Comparison of ENCODE assay signal across 1 cellular context in the genomic region with DNA sequence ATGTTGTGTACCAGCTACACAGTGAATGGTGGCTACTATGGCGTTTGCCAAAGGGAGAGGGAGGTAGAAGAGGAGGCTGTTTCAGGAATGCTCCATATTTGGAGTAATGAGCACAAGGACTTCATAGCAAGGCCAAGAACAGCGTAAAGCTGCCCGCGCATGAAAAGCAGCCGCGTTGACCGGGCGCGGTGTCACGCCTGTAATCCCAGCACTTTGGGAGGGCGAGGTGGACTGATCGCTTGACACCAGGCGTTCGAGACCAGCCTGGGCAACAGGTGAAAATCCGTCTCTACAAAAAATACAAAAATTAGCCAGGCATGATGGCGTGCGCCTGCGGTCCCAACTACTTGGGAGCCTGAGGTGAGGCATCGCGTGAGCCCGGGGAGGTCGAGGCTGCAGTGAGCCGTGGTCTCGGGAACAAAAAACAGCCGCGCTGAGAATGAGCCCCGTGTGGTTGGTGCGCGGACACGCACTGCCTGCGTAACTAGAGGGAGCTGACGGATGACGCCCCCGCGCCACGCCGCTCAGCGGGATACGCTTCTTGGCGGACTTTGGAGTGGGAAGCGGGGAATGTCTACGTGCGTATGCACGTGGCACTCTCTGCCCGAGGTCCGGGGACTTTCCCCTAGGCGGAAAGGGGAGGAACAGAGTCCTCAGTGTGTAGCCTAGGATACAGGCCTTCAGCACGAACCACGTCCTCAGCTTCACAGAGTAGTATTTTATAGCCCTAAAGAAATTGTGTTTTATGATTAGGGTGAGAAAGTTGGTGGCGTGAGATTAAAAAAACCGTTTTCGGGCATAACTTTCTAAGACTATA.
TF ChIP-seq lines count a peak whose summit lies in the region.

TSS of gene RMRP (minus strand) at position 693 of the 817 bp plus-strand sequence.

TF ChIP-seq in HepG2, 621 proteins besides CTCF, POLR2A, EP300 and RAD21 (continued from another document and continues in another):
- TF ChIP-seq NPAS2 (CRISPR knock-in tag; IDR thresholded peaks at IDR 0.05; ENCODE audit: borderline replicate concordance): 0 out of 2 replicates have a peak, but pooled peaks have one; percentile 74
- TF ChIP-seq HNF4A (CRISPR knock-in tag; IDR thresholded peaks at IDR 0.05): peak; percentile 98
- TF ChIP-seq ZNF253 (CRISPR knock-in tag; IDR thresholded peaks at IDR 0.05; ENCODE audit: borderline replicate concordance): no peak
- no peak; the same call in none of the 2 replicates for TF ChIP-seq BRD4 (CRISPR knock-in tag; IDR thresholded peaks at IDR 0.05)
- peak; percentile 35; the same call in 1 of the 2 replicates for TF ChIP-seq ZNF598 (CRISPR knock-in tag; IDR thresholded peaks at IDR 0.05; ENCODE audit: borderline replicate concordance)
- TF ChIP-seq ZNF326 (CRISPR knock-in tag; IDR thresholded peaks at IDR 0.05; ENCODE audit: borderline replicate concordance): no peak
- no peak for TF ChIP-seq CAMTA2 (CRISPR knock-in tag; IDR thresholded peaks at IDR 0.05; ENCODE audit: borderline replicate concordance)
- TF ChIP-seq MAZ (IDR thresholded peaks at IDR 0.05; ENCODE audit: borderline replicate concordance, low read depth, low read length): peak; percentile 74
- TF ChIP-seq MAZ (CRISPR knock-in tag; IDR thresholded peaks at IDR 0.05; ENCODE audit: low read depth): peak; percentile 89
- TF ChIP-seq ARNT (IDR thresholded peaks at IDR 0.05): no peak
- TF ChIP-seq, protein P1, sequence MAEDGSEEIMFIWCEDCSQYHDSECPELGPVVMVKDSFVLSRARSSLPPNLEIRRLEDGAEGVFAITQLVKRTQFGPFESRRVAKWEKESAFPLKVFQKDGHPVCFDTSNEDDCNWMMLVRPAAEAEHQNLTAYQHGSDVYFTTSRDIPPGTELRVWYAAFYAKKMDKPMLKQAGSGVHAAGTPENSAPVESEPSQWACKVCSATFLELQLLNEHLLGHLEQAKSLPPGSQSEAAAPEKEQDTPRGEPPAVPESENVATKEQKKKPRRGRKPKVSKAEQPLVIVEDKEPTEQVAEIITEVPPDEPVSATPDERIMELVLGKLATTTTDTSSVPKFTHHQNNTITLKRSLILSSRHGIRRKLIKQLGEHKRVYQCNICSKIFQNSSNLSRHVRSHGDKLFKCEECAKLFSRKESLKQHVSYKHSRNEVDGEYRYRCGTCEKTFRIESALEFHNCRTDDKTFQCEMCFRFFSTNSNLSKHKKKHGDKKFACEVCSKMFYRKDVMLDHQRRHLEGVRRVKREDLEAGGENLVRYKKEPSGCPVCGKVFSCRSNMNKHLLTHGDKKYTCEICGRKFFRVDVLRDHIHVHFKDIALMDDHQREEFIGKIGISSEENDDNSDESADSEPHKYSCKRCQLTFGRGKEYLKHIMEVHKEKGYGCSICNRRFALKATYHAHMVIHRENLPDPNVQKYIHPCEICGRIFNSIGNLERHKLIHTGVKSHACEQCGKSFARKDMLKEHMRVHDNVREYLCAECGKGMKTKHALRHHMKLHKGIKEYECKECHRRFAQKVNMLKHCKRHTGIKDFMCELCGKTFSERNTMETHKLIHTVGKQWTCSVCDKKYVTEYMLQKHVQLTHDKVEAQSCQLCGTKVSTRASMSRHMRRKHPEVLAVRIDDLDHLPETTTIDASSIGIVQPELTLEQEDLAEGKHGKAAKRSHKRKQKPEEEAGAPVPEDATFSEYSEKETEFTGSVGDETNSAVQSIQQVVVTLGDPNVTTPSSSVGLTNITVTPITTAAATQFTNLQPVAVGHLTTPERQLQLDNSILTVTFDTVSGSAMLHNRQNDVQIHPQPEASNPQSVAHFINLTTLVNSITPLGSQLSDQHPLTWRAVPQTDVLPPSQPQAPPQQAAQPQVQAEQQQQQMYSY (CRISPR knock-in tag; IDR thresholded peaks at IDR 0.05): 0 out of 2 replicates have a peak, but pooled peaks have one; percentile 72
- TF ChIP-seq, protein P2, sequence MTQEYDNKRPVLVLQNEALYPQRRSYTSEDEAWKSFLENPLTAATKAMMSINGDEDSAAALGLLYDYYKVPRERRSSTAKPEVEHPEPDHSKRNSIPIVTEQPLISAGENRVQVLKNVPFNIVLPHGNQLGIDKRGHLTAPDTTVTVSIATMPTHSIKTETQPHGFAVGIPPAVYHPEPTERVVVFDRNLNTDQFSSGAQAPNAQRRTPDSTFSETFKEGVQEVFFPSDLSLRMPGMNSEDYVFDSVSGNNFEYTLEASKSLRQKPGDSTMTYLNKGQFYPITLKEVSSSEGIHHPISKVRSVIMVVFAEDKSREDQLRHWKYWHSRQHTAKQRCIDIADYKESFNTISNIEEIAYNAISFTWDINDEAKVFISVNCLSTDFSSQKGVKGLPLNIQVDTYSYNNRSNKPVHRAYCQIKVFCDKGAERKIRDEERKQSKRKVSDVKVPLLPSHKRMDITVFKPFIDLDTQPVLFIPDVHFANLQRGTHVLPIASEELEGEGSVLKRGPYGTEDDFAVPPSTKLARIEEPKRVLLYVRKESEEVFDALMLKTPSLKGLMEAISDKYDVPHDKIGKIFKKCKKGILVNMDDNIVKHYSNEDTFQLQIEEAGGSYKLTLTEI (CRISPR knock-in tag; conservative IDR thresholded peaks at IDR 0.05): no peak
- no peak for TF ChIP-seq TCF7L2 (IDR thresholded peaks at IDR 0.05; ENCODE audit: low read depth, low read length)
- no peak for TF ChIP-seq CEBPZ (IDR thresholded peaks at IDR 0.05; ENCODE audit: low read length)
- TF ChIP-seq ZNF691 (CRISPR knock-in tag; IDR thresholded peaks at IDR 0.05; ENCODE audit: borderline replicate concordance, low read depth): peak; percentile 93; the same call in 1 of the 2 replicates
- TF ChIP-seq WIZ (CRISPR knock-in tag; IDR thresholded peaks at IDR 0.05): peak; percentile 51; the same call in 1 of the 2 replicates
- peak; percentile 96 for TF ChIP-seq ZSCAN21 (CRISPR knock-in tag; IDR thresholded peaks at IDR 0.05; ENCODE audit: borderline replicate concordance)
- peak; percentile 89 for TF ChIP-seq ZMYM2 (CRISPR knock-in tag; IDR thresholded peaks at IDR 0.05)
- no peak for TF ChIP-seq TCF12 (IDR thresholded peaks at IDR 0.05)
- TF ChIP-seq TCF12 (CRISPR knock-in tag; IDR thresholded peaks at IDR 0.05): 0 out of 2 replicates have a peak, but pooled peaks have one; percentile 45
- TF ChIP-seq ZNF44 (CRISPR knock-in tag; IDR thresholded peaks at IDR 0.05): peak; percentile 24; the same call in 1 of the 2 replicates
- TF ChIP-seq ZNF10 (CRISPR knock-in tag; IDR thresholded peaks at IDR 0.05; ENCODE audit: borderline replicate concordance, low read depth): no peak
- TF ChIP-seq, protein P3, sequence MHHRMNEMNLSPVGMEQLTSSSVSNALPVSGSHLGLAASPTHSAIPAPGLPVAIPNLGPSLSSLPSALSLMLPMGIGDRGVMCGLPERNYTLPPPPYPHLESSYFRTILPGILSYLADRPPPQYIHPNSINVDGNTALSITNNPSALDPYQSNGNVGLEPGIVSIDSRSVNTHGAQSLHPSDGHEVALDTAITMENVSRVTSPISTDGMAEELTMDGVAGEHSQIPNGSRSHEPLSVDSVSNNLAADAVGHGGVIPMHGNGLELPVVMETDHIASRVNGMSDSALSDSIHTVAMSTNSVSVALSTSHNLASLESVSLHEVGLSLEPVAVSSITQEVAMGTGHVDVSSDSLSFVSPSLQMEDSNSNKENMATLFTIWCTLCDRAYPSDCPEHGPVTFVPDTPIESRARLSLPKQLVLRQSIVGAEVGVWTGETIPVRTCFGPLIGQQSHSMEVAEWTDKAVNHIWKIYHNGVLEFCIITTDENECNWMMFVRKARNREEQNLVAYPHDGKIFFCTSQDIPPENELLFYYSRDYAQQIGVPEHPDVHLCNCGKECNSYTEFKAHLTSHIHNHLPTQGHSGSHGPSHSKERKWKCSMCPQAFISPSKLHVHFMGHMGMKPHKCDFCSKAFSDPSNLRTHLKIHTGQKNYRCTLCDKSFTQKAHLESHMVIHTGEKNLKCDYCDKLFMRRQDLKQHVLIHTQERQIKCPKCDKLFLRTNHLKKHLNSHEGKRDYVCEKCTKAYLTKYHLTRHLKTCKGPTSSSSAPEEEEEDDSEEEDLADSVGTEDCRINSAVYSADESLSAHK (CRISPR knock-in tag; IDR thresholded peaks at IDR 0.05; ENCODE audit: borderline replicate concordance): no peak
- no peak for TF ChIP-seq FIP1L1 (IDR thresholded peaks at IDR 0.05; ENCODE audit: borderline replicate concordance, insufficient read depth, low read depth, low read length)
- TF ChIP-seq YY1 (IDR thresholded peaks at IDR 0.05; ENCODE audit: insufficient read depth, insufficient replicate concordance, low read depth, low read length): peak; percentile 69
- peak; percentile 91 for TF ChIP-seq MEIS1 (CRISPR knock-in tag; IDR thresholded peaks at IDR 0.05; ENCODE audit: borderline replicate concordance)
- no peak; the same call in 1 of the 2 replicates for TF ChIP-seq DNMT3B (CRISPR knock-in tag; conservative IDR thresholded peaks at IDR 0.05)
- TF ChIP-seq TGIF2 (CRISPR knock-in tag; IDR thresholded peaks at IDR 0.05): peak; percentile 78
- TF ChIP-seq RERE (CRISPR knock-in tag; IDR thresholded peaks at IDR 0.05; ENCODE audit: low read depth): peak; percentile 65; the same call in 1 of the 2 replicates
- TF ChIP-seq ATRX (CRISPR knock-in tag; IDR thresholded peaks at IDR 0.05; ENCODE audit: borderline replicate concordance): no peak
- TF ChIP-seq POLR2AphosphoS2 (IDR thresholded peaks at IDR 0.05; ENCODE audit: low read depth, low read length): no peak
- TF ChIP-seq NFKBIZ (CRISPR knock-in tag; IDR thresholded peaks at IDR 0.05): peak; percentile 97
- no peak for TF ChIP-seq MATR3 (CRISPR knock-in tag; IDR thresholded peaks at IDR 0.05)
- peak; percentile 91 for TF ChIP-seq PATZ1 (CRISPR knock-in tag; IDR thresholded peaks at IDR 0.05)
- TF ChIP-seq MAF1 (CRISPR knock-in tag; IDR thresholded peaks at IDR 0.05; ENCODE audit: borderline replicate concordance): peak; percentile 100
